In the genomic region with DNA sequence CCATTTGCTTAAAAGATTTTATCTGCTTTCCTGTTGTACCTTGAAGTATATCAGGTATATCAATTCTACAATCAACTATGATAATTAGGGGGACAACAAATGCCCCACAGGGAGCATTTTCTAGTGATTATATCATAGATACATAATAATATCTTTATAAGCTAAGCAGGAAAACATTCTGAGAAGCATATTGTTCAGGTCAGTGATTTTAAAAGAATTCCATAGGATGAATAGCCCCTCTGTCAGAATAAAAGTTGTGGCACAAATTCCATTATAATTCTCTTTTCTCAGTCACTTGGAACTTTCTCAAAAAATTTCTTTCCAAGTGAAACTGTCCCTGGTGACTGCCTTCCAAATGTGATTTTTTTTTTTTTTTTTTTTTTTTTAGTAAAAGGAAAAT, we compare ENCODE assay signal across 9 cellular contexts. TPM values are rescaled to one million over a fixed set of nuclear protein-coding genes. Genes with fewer than 3 reads are reported as not detected.
"Had no signal": no experiment of that assay in that cellular context is flagged by ENCODE, and none has a peak within 500 bp of the region (broad histone marks: within the 10 kb centered on the region; RNA-seq: fewer than 3 reads in every experiment).

No MANE protein-coding gene starts in this region.

- DNase-seq: GM23248, H9, HCEC 1CT, HFFc6, KG1 had no signal

- H3K4me3 ChIP-seq: GM23248, K562 had no signal

- H2AFZ ChIP-seq: GM23248 had no signal

- H3K27ac ChIP-seq: GM23248, HL-60 had no signal

- ATAC-seq: HepG2, K562 had no signal

RNA-seq across cellular contexts. Expression of a gene that starts 32.9 kb away (rescaled TPM):
- polyA plus RNA-seq: IgD-negative memory B cell had no signal
